16 cellular contexts compared by ENCODE assay signal in the genomic region with DNA sequence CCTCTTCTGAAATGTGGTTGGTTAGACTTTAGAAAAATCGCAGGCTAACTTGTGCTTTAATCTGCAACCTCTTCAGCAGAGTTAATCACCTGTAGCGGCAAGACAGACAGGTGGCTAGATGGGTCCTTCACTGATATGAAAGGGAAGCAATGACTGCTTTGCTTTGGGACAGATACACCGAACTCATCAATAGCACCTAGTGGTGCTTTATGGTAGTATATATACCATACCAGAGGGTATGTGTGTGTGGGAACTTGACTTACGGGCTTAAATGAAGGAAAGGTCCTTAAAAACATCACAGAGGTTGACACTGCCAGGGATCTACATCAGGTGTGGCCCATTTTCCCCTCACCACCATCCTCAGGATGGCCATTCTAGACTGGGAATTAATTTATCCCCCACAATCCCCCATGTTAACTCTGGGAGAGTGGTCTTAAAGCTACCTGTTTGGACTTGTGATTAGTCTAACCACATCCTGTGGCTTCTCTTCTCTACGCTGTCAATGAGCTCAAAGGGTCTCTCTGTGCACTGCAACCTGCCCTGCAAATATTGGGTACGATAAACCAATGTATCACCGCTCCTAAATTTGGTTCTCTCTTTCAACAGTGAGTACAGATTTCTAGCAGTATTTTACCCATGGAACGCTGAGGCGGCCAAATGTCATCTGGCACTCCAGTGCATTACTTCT.
DNase-seq lines count a peak whose midpoint lies in the region; ATAC-seq and TF ChIP-seq lines count a peak whose summit lies in the region.
"Had no signal": no experiment of that assay in that cellular context is flagged by ENCODE, and none has a peak within 500 bp of the region (broad histone marks: within the 10 kb centered on the region; RNA-seq: fewer than 3 reads in every experiment).

No MANE protein-coding gene starts in this region.

- H3K27ac ChIP-seq in OCI-LY3 (ENCODE audit: low read length) = no peak overlapping the region
- H3K27ac ChIP-seq: SJSA1 had no signal

- 0 out of 2 replicates have a peak, but pooled peaks have one; percentile 8 for TF ChIP-seq CTCF in OCI-LY3 (IDR thresholded peaks at IDR 0.05; ENCODE audit: low read depth, low read length)

- H3K4me1 ChIP-seq in OCI-LY3 (ENCODE audit: low read length) = no peaks in the 10 kb centered on the region

- peaks cover 2% of the 10 kb centered on the region for H3K36me3 Mint-ChIP-seq in effector memory CD8-positive, alpha-beta T cell (ENCODE audit: insufficient read depth)
- peaks cover 4% of the 10 kb centered on the region for H3K36me3 Mint-ChIP-seq in activated CD4-positive, alpha-beta T cell treated with anti-CD3 and anti-CD28 coated beads, Interleukin-2, amount 10 ng/mL, durations not matched to agents 24 days and 14 days (ENCODE audit: low read depth)

- H3K27me3 Mint-ChIP-seq in stimulated activated naive CD8-positive, alpha-beta T cell treated with anti-CD3 and anti-CD28 coated beads, Interleukin-15, amount 100 ng/mL, for 72 hours = no peaks in the 10 kb centered on the region
- H3K27me3 Mint-ChIP-seq in effector memory CD8-positive, alpha-beta T cell = no peaks in the 10 kb centered on the region
- no peaks in the 10 kb centered on the region for H3K27me3 Mint-ChIP-seq in activated CD4-positive, alpha-beta T cell treated with anti-CD3 and anti-CD28 coated beads, Interleukin-2, amount 10 ng/mL, durations not matched to agents 24 days and 14 days
- H3K27me3 Mint-ChIP-seq: CD4-positive, alpha-beta memory T cell had no signal

- H3K27ac Mint-ChIP-seq in stimulated activated naive CD8-positive, alpha-beta T cell treated with anti-CD3 and anti-CD28 coated beads, Interleukin-15, amount 100 ng/mL, for 72 hours = no peak overlapping the region
- no peak overlapping the region for H3K27ac Mint-ChIP-seq in effector memory CD8-positive, alpha-beta T cell
- H3K27ac Mint-ChIP-seq in activated CD4-positive, alpha-beta T cell treated with anti-CD3 and anti-CD28 coated beads, Interleukin-2, amount 10 ng/mL, durations not matched to agents 24 days and 14 days = no peak overlapping the region
- H3K27ac Mint-ChIP-seq: CD4-positive, alpha-beta memory T cell had no signal

- intact Hi-C loops in activated CD4-positive, alpha-beta T cell treated with anti-CD3 and anti-CD28 coated beads, Interleukin-2, amount 10 ng/mL, durations not matched to agents 24 days and 14 days (cut with micrococcal nuclease) = no loop called here

- ATAC-seq in stimulated activated naive CD8-positive, alpha-beta T cell treated with anti-CD3 and anti-CD28 coated beads, Interleukin-15, amount 100 ng/mL, for 72 hours = peak; percentile 45
- no peak for ATAC-seq in stimulated activated naive CD8-positive, alpha-beta T cell treated with anti-CD3 and anti-CD28 coated beads, Interleukin-15, Interleukin-2, amounts not matched to agents 100 U/mL and 50 U/mL, for 24 hours
- ATAC-seq in effector memory CD8-positive, alpha-beta T cell (replicated peaks) = peak; percentile 48
- no peak for ATAC-seq in GM19467 (IDR thresholded peaks at IDR 0.05; ENCODE audit: unreplicated experiment)

- no peak for DNase-seq in stimulated activated naive CD8-positive, alpha-beta T cell treated with anti-CD3 and anti-CD28 coated beads, Interleukin-15, amount 100 ng/mL, for 72 hours
- no peak for DNase-seq in stimulated activated naive CD8-positive, alpha-beta T cell treated with anti-CD3 and anti-CD28 coated beads, Interleukin-15, Interleukin-2, amounts not matched to agents 100 U/mL and 50 U/mL, for 24 hours
- DNase-seq in effector memory CD8-positive, alpha-beta T cell = no peak
- no peak for DNase-seq in activated CD4-positive, alpha-beta T cell treated with anti-CD3 and anti-CD28 coated beads, Interleukin-2, amount 10 ng/mL, durations not matched to agents 24 days and 14 days
- DNase-seq in NCI-H510A (lab: John Stamatoyannopoulos, UW) (no peak), hypothalamus (lab: John Stamatoyannopoulos, UW) (no peak)
- DNase-seq: AML-193; CD4-positive, alpha-beta memory T cell; GF-D8; NCI-H1417; NCI-H2029; OCI-M1 had no signal

- H3K9ac ChIP-seq in OCI-LY3 (ENCODE audit: low read length) = no peak overlapping the region

- H3K79me2 ChIP-seq in OCI-LY3 (ENCODE audit: low read length) = no peaks in the 10 kb centered on the region

- no peaks in the 10 kb centered on the region for H3K36me3 ChIP-seq in OCI-LY3 (replicated peaks; ENCODE audit: low read depth, low read length)

- no peak overlapping the region for H3K4me3 Mint-ChIP-seq in stimulated activated naive CD8-positive, alpha-beta T cell treated with anti-CD3 and anti-CD28 coated beads, Interleukin-15, amount 100 ng/mL, for 72 hours
- H3K4me3 Mint-ChIP-seq in effector memory CD8-positive, alpha-beta T cell = no peak overlapping the region
- H3K4me3 Mint-ChIP-seq in activated CD4-positive, alpha-beta T cell treated with anti-CD3 and anti-CD28 coated beads, Interleukin-2, amount 10 ng/mL, durations not matched to agents 24 days and 14 days = no peak overlapping the region
- H3K4me3 Mint-ChIP-seq: CD4-positive, alpha-beta memory T cell had no signal

- peaks cover 8% of the 10 kb centered on the region for H3K4me1 Mint-ChIP-seq in stimulated activated naive CD8-positive, alpha-beta T cell treated with anti-CD3 and anti-CD28 coated beads, Interleukin-15, amount 100 ng/mL, for 72 hours
- peaks cover 8 to 13% of the 10 kb centered on the region in 2 donors for H3K4me1 Mint-ChIP-seq in effector memory CD8-positive, alpha-beta T cell (ENCODE audit: low read depth in 2 of 2)
- peaks cover 7% of the 10 kb centered on the region for H3K4me1 Mint-ChIP-seq in activated CD4-positive, alpha-beta T cell treated with anti-CD3 and anti-CD28 coated beads, Interleukin-2, amount 10 ng/mL, durations not matched to agents 24 days and 14 days

- no peak overlapping the region for H3K4me2 ChIP-seq in OCI-LY3 (ENCODE audit: low read length)

- no peaks in the 10 kb centered on the region for H4K20me1 ChIP-seq in OCI-LY3 (ENCODE audit: insufficient read depth, low read length)

- no peaks in the 10 kb centered on the region for H3K9me3 Mint-ChIP-seq in stimulated activated naive CD8-positive, alpha-beta T cell treated with anti-CD3 and anti-CD28 coated beads, Interleukin-15, amount 100 ng/mL, for 72 hours
- H3K9me3 Mint-ChIP-seq in effector memory CD8-positive, alpha-beta T cell = no peaks in the 10 kb centered on the region
- H3K9me3 Mint-ChIP-seq in activated CD4-positive, alpha-beta T cell treated with anti-CD3 and anti-CD28 coated beads, Interleukin-2, amount 10 ng/mL, durations not matched to agents 24 days and 14 days = peaks cover 6% of the 10 kb centered on the region

- H2AFZ ChIP-seq in OCI-LY3 (ENCODE audit: low read depth, low read length) = no peak overlapping the region

- no peaks in the 10 kb centered on the region for H3K9me3 ChIP-seq in OCI-LY3 (ENCODE audit: insufficient read depth, low read length)
- H3K9me3 ChIP-seq: HAP-1, SJSA1 had no signal

- no peaks in the 10 kb centered on the region for H3K27me3 ChIP-seq in OCI-LY3 (ENCODE audit: low read depth, low read length)
- H3K27me3 ChIP-seq: SJSA1 had no signal

- no peak overlapping the region for H3K4me3 ChIP-seq in OCI-LY3 (ENCODE audit: low read length)
- H3K4me3 ChIP-seq: HAP-1, SJSA1 had no signal

Comparison
In these comparisons a context has a peak if more than half of its experiments do, and no peak if none do; other contexts are left out.
1. ATAC-seq: peak in stimulated activated naive CD8-positive, alpha-beta T cell treated with anti-CD3 and anti-CD28 coated beads, Interleukin-15, amount 100 ng/mL, for 72 hours (single experiment) and effector memory CD8-positive, alpha-beta T cell (single experiment); none in stimulated activated naive CD8-positive, alpha-beta T cell treated with anti-CD3 and anti-CD28 coated beads, Interleukin-15, Interleukin-2, amounts not matched to agents 100 U/mL and 50 U/mL, for 24 hours (single experiment) and GM19467 (single experiment).